In genomic region chr17:56478836-56479447, GRCh38 we compare ENCODE assay signal across 7 cellular contexts.
DNase-seq lines count a peak whose midpoint lies in the region; ATAC-seq and TF ChIP-seq lines count a peak whose summit lies in the region.

No MANE protein-coding gene starts in this region.

- peak; percentile 73 for TF ChIP-seq CTCF in DND-41 (IDR thresholded peaks at IDR 0.05; ENCODE audit: borderline replicate concordance, extremely low read depth, low read length, poor library complexity, severe bottlenecking)

- H3K36me3 ChIP-seq in DND-41 (ENCODE audit: insufficient read depth, low read length) (no peaks in the 10 kb centered on the region), HAP-1 (replicated peaks) (no peaks in the 10 kb centered on the region)

- no peaks in the 10 kb centered on the region for H3K9me3 ChIP-seq in DND-41 (ENCODE audit: insufficient read depth, low read length, severe bottlenecking)
- no peaks in the 10 kb centered on the region for H3K9me3 ChIP-seq in HAP-1

- ATAC-seq in DND-41 (ENCODE audit: insufficient read depth, low read depth) = peak; percentile 67; the same call in 2 of the 3 replicates

- H3K79me2 ChIP-seq in DND-41 (ENCODE audit: insufficient read depth, low read length) = no peaks in the 10 kb centered on the region

- H4K20me1 ChIP-seq in DND-41 (ENCODE audit: insufficient read depth, low read length) = no peaks in the 10 kb centered on the region

- no peak overlapping the region for H3K27ac ChIP-seq in DND-41 (ENCODE audit: low read length)

- H3K4me1 ChIP-seq in DND-41 (ENCODE audit: insufficient read depth, low read length) (no peaks in the 10 kb centered on the region), HAP-1 (no peaks in the 10 kb centered on the region)

- H2AFZ ChIP-seq in DND-41 (ENCODE audit: low read depth, low read length) = no peak overlapping the region

- H3K27me3 ChIP-seq in DND-41 (ENCODE audit: insufficient read depth, low read length, poor library complexity) (no peaks in the 10 kb centered on the region), HAP-1 (ENCODE audit: low read depth) (0 out of 2 replicates have a peak, but pooled peaks cover 2% of the 10 kb centered on the region)

- in situ Hi-C loops in HAP-1 (cut with MboI; ENCODE audit: low sequenced_read_pairs) (no loop called here), SK-MEL-5 (cut with HindIII; ENCODE audit: low pct_unique_long_range_greater_than_20kb, low sequenced_read_pairs) (no loop called here)

- H3K9ac ChIP-seq in DND-41 (ENCODE audit: low read depth, low read length) = no peak overlapping the region

- H3K4me2 ChIP-seq in DND-41 (ENCODE audit: insufficient read depth, low read length) = no peak overlapping the region

- DNase-seq in DND-41 (peak; percentile 37), HAP-1 (ENCODE audit: low spot score in 2 of 2) (peak; percentile 14 to 16), SK-MEL-5 (ENCODE audit: low read depth, low spot score) (peak; percentile 76), iPS DF 19.7 (ENCODE audit: low read depth, low spot score) (peak; percentile 25), activated T-cell treated with anti-CD3 and anti-CD28 coated beads for 4 hours (no peak), foreskin melanocyte (no peak)
- no peak for DNase-seq in effector CD4-positive, alpha-beta T cell

- H3K4me3 ChIP-seq in DND-41 (ENCODE audit: low read depth in 1 of 2, low read length in 2 of 2) (no peak overlapping the region), HAP-1 (no peak overlapping the region)

Comparison
In these comparisons a context has a peak if more than half of its experiments do, and no peak if none do; other contexts are left out.
1. DNase-seq: peak in DND-41 (single experiment), HAP-1 (2 of 2), SK-MEL-5 (single experiment) and iPS DF 19.7 (single experiment); none in effector CD4-positive, alpha-beta T cell (single experiment), activated T-cell treated with anti-CD3 and anti-CD28 coated beads for 4 hours (single experiment) and foreskin melanocyte (single experiment).